ENCODE assay signal across 23 cellular contexts in genomic region chr2:205474746-205475145, GRCh38.
A peak's percentile ranks its signal among the peaks of the same experiment; 100 is the strongest.
DNase-seq lines count a peak whose midpoint lies in the region; ATAC-seq and TF ChIP-seq lines count a peak whose summit lies in the region.
"Had no signal": no experiment of that assay in that cellular context is flagged by ENCODE, and none has a peak within 500 bp of the region (broad histone marks: within the 10 kb centered on the region; RNA-seq: fewer than 3 reads in every experiment).

No MANE protein-coding gene starts in this region.

- H3K27me3 ChIP-seq in GM23248 (replicated peaks; ENCODE audit: insufficient read depth) (no peaks in the 10 kb centered on the region), adipocyte (replicated peaks; ENCODE audit: control insufficient read depth, insufficient read depth, low read length) (no peaks in the 10 kb centered on the region), HAP-1 (ENCODE audit: low read depth) (no peaks in the 10 kb centered on the region; the same call in 1 of the 2 replicates)
- H3K27me3 ChIP-seq: hepatocyte had no signal

- H4K20me1 ChIP-seq in GM23248 (ENCODE audit: insufficient read depth): no peaks in the 10 kb centered on the region

- H3K4me1 Mint-ChIP-seq in activated CD8-positive, alpha-beta T cell treated with anti-CD3 and anti-CD28 coated beads, Interleukin-2, amount 10 ng/mL, durations not matched to agents 7 days and 5 days (ENCODE audit: low read depth): no peaks in the 10 kb centered on the region

- H3K27ac Mint-ChIP-seq in activated CD8-positive, alpha-beta T cell treated with anti-CD3 and anti-CD28 coated beads, Interleukin-2, amount 10 ng/mL, durations not matched to agents 7 days and 5 days: no peak overlapping the region
- H3K27ac Mint-ChIP-seq: activated T-helper 2 cell treated with anti-CD3 and anti-CD28 coated beads, Interferon-gamma antibody, Interleukin-2, Interleukin-4, amounts not matched to agents 10 μg/mL and 5 μg/mL and 100 μg/mL, durations not matched to agents 14 hours and 24 hours and 36 hours had no signal

- H3K4me3 Mint-ChIP-seq in activated CD8-positive, alpha-beta T cell treated with anti-CD3 and anti-CD28 coated beads, Interleukin-2, amount 10 ng/mL, durations not matched to agents 7 days and 5 days: no peak overlapping the region

- WGBS in GM23248 (ENCODE audit: low coverage in 1 of 2, low lambda C conversion rate in 2 of 2, missing lambda C conversion rate in 2 of 2), 2 experiments: 1% methylated on average over 4 of the region's 4 CpGs

- H3F3A ChIP-seq in GM23248 (ENCODE audit: insufficient read depth): peaks cover 22% of the 10 kb centered on the region

- DNase-seq in AG09309 (ENCODE audit: low read depth) (peak; percentile 40), GM23248 (peak; percentile 81), adipocyte (ENCODE audit: low read depth) (peak; percentile 71), fibroblast of the aortic adventitia (ENCODE audit: low read depth) (peak; percentile 68), HAP-1 (ENCODE audit: low spot score in 2 of 2) (no peak)
- no peak for DNase-seq in activated CD8-positive, alpha-beta T cell treated with anti-CD3 and anti-CD28 coated beads, Interleukin-2, amount 10 ng/mL, durations not matched to agents 7 days and 5 days
- DNase-seq in stimulated activated naive CD4-positive, alpha-beta T cell (lab: John Stamatoyannopoulos, UW): no peak
- DNase-seq: activated CD4-positive, alpha-beta T cell treated with anti-CD3 and anti-CD28 coated beads, Interleukin-2, amount 50 U/mL, for 4 hours; amygdala; midbrain; NCI-H2029 treated with DMSO at 0.1 percent for 48 hours; NCI-H524 treated with DMSO at 0.1 percent for 48 hours; nucleus accumbens; OCI-M1; stimulated activated CD4-positive, alpha-beta T cell treated with anti-CD3 and anti-CD28 coated beads, Interleukin-2, amount 100 ng/mL, for 48 hours; stimulated activated CD8-positive, alpha-beta memory T cell treated with anti-CD3 and anti-CD28 coated beads, Interleukin-4, amount 100 ng/mL, for 48 hours had no signal

- in situ Hi-C loops in GM23248 (cut with MboI) (no loop called here), HAP-1 (cut with MboI; ENCODE audit: low sequenced_read_pairs) (no loop called here)

- CTCF ChIA-PET in activated CD8-positive, alpha-beta T cell treated with anti-CD3 and anti-CD28 coated beads, Interleukin-2, amount 10 ng/mL, durations not matched to agents 7 days and 5 days (lab: Charles Lee): no interaction called here

- ATAC-seq in activated CD8-positive, alpha-beta T cell treated with anti-CD3 and anti-CD28 coated beads, Interleukin-2, amount 10 ng/mL, durations not matched to agents 7 days and 5 days: no peak
- no peak for ATAC-seq in HG02938 (IDR thresholded peaks at IDR 0.05; ENCODE audit: unreplicated experiment)
- ATAC-seq: sciatic nerve had no signal

- TF ChIP-seq CTCF in AG09309 (IDR thresholded peaks at IDR 0.05; ENCODE audit: control insufficient read depth, insufficient read depth, low read depth, low read length, missing control alignments) (no peak), fibroblast of the aortic adventitia (IDR thresholded peaks at IDR 0.05; ENCODE audit: insufficient read depth, low read length) (no peak)

- H3K9me2 ChIP-seq in GM23248 (ENCODE audit: insufficient read depth): no peaks in the 10 kb centered on the region

- H3K36me3 ChIP-seq in GM23248 (ENCODE audit: low read depth): no peaks in the 10 kb centered on the region
- H3K36me3 ChIP-seq in adipocyte (ENCODE audit: control insufficient read depth, insufficient read depth, low read length, severe bottlenecking): no peaks in the 10 kb centered on the region
- H3K36me3 ChIP-seq in HAP-1 (replicated peaks): no peaks in the 10 kb centered on the region
- H3K36me3 ChIP-seq: thoracic aorta had no signal

- no peaks in the 10 kb centered on the region for H3K36me3 Mint-ChIP-seq in activated CD8-positive, alpha-beta T cell treated with anti-CD3 and anti-CD28 coated beads, Interleukin-2, amount 10 ng/mL, durations not matched to agents 7 days and 5 days (ENCODE audit: low read depth)

- peaks cover 25% of the 10 kb centered on the region for H3K4me1 ChIP-seq in GM23248 (ENCODE audit: insufficient read depth)
- H3K4me1 ChIP-seq in adipocyte (ENCODE audit: control insufficient read depth, insufficient read depth, low read length): peaks cover 15% of the 10 kb centered on the region
- H3K4me1 ChIP-seq in HAP-1: peaks cover 6% of the 10 kb centered on the region

- no peaks in the 10 kb centered on the region for H3K79me2 ChIP-seq in GM23248 (ENCODE audit: insufficient read depth)
- H3K79me2 ChIP-seq: hepatocyte had no signal

- no peak overlapping the region for H2AFZ ChIP-seq in GM23248
- H2AFZ ChIP-seq: hepatocyte had no signal

- H3K4me3 ChIP-seq in AG09309 (ENCODE audit: control insufficient read depth, low read depth, low read length) (no peak overlapping the region), GM23248 (no peak overlapping the region; the same call in 1 of the 2 replicates), adipocyte (ENCODE audit: low read length) (peak overlapping the region; percentile 38), fibroblast of the aortic adventitia (ENCODE audit: low read depth, low read length) (no peak overlapping the region), HAP-1 (no peak overlapping the region)
- H3K4me3 ChIP-seq: hepatocyte, SK-N-MC, thoracic aorta had no signal

- peak overlapping the region; percentile 36 for H3K4me2 ChIP-seq in GM23248 (ENCODE audit: unreplicated experiment)
- H3K4me2 ChIP-seq: hepatocyte had no signal

- POLR2A ChIA-PET in activated CD8-positive, alpha-beta T cell treated with anti-CD3 and anti-CD28 coated beads, Interleukin-2, amount 10 ng/mL, durations not matched to agents 7 days and 5 days (lab: Charles Lee): interaction anchor here (0.6 kb wide), 1 partner anchor 210 kb away, joined by 3 read pairs; no protein-coding TSS in a partner anchor

- H3K9ac ChIP-seq in GM23248 (no peak overlapping the region), adipocyte (ENCODE audit: low read length) (no peak overlapping the region)

- H3K27ac ChIP-seq in GM23248: peak overlapping the region; percentile 0; the same call in 1 of the 2 replicates
- H3K27ac ChIP-seq: epithelial cell of prostate, hepatocyte, SK-N-MC, thoracic aorta had no signal

- no peaks in the 10 kb centered on the region for H3K9me3 Mint-ChIP-seq in activated CD8-positive, alpha-beta T cell treated with anti-CD3 and anti-CD28 coated beads, Interleukin-2, amount 10 ng/mL, durations not matched to agents 7 days and 5 days (ENCODE audit: insufficient read depth)
- H3K9me3 Mint-ChIP-seq: activated T-helper 2 cell treated with anti-CD3 and anti-CD28 coated beads, Interferon-gamma antibody, Interleukin-2, Interleukin-4, amounts not matched to agents 10 μg/mL and 5 μg/mL and 100 μg/mL, durations not matched to agents 14 hours and 24 hours and 36 hours had no signal

- no peaks in the 10 kb centered on the region for H3K9me3 ChIP-seq in GM23248 (ENCODE audit: low read depth)
- no peaks in the 10 kb centered on the region for H3K9me3 ChIP-seq in adipocyte (ENCODE audit: control insufficient read depth, low read length)
- no peaks in the 10 kb centered on the region for H3K9me3 ChIP-seq in HAP-1
- H3K9me3 ChIP-seq: thoracic aorta had no signal

- H3K27me3 Mint-ChIP-seq in activated CD8-positive, alpha-beta T cell treated with anti-CD3 and anti-CD28 coated beads, Interleukin-2, amount 10 ng/mL, durations not matched to agents 7 days and 5 days (ENCODE audit: low read depth): peaks cover 11% of the 10 kb centered on the region

Comparison
In these comparisons a context has a peak if more than half of its experiments do, and no peak if none do; other contexts are left out.
1. DNase-seq: peak in AG09309 (single experiment), GM23248 (single experiment), adipocyte (single experiment) and fibroblast of the aortic adventitia (single experiment); none in activated CD8-positive, alpha-beta T cell treated with anti-CD3 and anti-CD28 coated beads, Interleukin-2, amount 10 ng/mL, durations not matched to agents 7 days and 5 days (single experiment), HAP-1 (0 of 2) and stimulated activated naive CD4-positive, alpha-beta T cell (0 of 6).